In genomic region chr1:68101829-68102228, GRCh38 we compare ENCODE assay signal across 21 cellular contexts. TPM values are rescaled to one million over a fixed set of nuclear protein-coding genes. Genes with fewer than 3 reads are reported as not detected.
"Had no signal": no experiment of that assay in that cellular context is flagged by ENCODE, and none has a peak within 500 bp of the region (broad histone marks: within the 10 kb centered on the region; RNA-seq: fewer than 3 reads in every experiment).

No MANE protein-coding gene starts in this region.

- H3K36me3 ChIP-seq: gastrocnemius medialis, right atrium auricular region had no signal

- ATAC-seq: gastrocnemius medialis, heart right ventricle, left ventricle myocardium superior, natural killer cell had no signal

- FAIRE-seq: endometrium had no signal

- H3K4me3 ChIP-seq: dorsolateral prefrontal cortex, esophagus muscularis mucosa, gastrocnemius medialis, heart right ventricle, right atrium auricular region, sigmoid colon, skin epidermis, stomach, thoracic aorta had no signal

- H3K27me3 ChIP-seq: dorsolateral prefrontal cortex, esophagus muscularis mucosa, gastrocnemius medialis, heart right ventricle, right atrium auricular region, sigmoid colon, stomach had no signal

- H3K4me1 ChIP-seq: esophagus muscularis mucosa, gastrocnemius medialis, heart right ventricle, right atrium auricular region, sigmoid colon, stomach had no signal

- DNase-seq: cortex of kidney; dorsolateral prefrontal cortex; effector memory CD4-positive, alpha-beta T cell; gastrocnemius medialis; heart right ventricle; islet precursor cell; left ventricle myocardium superior; mesendoderm; natural killer cell; sigmoid colon; stimulated activated CD4-positive, alpha-beta T cell treated with anti-CD3 and anti-CD28 coated beads, Interleukin-12 subunit alpha, Interleukin-12 subunit beta, amount 100 ng/mL, for 4 hours; stimulated activated naive CD4-positive, alpha-beta T cell; stomach; substantia nigra; trophoblast cell had no signal

- H3K27ac ChIP-seq: dorsolateral prefrontal cortex, epithelial cell of prostate, esophagus muscularis mucosa, gastrocnemius medialis, heart right ventricle, right atrium auricular region, sigmoid colon, skin epidermis, stomach, thoracic aorta had no signal

- H3K9me3 ChIP-seq: esophagus muscularis mucosa, gastrocnemius medialis, heart right ventricle, right atrium auricular region, sigmoid colon, stomach, thoracic aorta had no signal

RNA-seq across cellular contexts. Expression of gene DIRAS3, which starts 51.4 kb away (rescaled TPM):
- total RNA-seq: natural killer cell had no signal
